Comparison of ENCODE assay signal across 1 cellular context in the genomic region with DNA sequence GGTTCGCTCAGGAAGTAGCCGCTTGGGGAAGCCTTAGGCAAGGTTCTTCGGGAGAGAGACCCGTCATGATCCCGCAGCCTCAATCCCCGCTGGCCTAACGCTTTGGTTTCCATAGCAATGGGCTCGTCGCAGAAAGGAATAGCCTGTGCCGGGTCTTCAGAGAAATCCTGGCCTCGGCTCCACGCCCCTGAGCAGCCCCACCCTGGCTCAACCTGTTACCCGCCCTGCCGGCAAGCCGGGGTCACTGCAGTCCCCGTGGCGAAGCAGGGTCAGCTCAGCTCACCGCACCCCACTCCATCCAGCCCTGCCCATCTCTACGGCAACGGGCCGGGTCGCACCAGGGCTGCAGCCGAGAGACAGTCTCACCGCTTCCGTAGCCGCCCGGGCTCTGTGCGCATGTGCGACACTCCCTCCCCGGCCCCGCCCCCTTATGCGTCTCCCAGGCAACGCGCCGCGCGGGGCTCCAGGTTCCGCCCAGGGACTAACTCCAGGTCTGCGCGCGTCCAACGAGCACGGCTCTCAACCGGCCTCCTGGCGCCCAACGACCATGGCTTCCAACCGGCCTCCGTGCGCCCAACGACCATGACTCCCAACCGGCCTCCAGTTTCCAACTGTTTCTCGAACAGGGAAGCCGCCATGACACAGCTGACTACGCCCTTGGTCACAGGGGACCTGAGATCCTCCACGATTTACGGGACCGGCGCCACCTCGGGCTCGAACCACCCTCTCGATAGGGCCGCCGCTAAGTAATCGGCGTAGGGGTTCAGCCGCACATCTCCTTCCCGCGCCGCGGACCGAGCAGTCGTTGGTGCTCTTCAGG.
TF ChIP-seq lines count a peak whose summit lies in the region.

Gene DUSP18, minus strand, starts transcription at position 390 of the 820 bp plus-strand sequence. CDS start 3,872 bp downstream, outside the sequence.

TF ChIP-seq in HepG2, 621 proteins besides CTCF, POLR2A, EP300 and RAD21 (continued from another document and continues in another):
- TF ChIP-seq ZBTB49 (CRISPR knock-in tag; IDR thresholded peaks at IDR 0.05; ENCODE audit: borderline replicate concordance) (no peak), ZBTB10 (CRISPR knock-in tag; IDR thresholded peaks at IDR 0.05; ENCODE audit: borderline replicate concordance) (no peak), SMARCE1 (IDR thresholded peaks at IDR 0.05; ENCODE audit: borderline replicate concordance) (no peak), ZFP36 (IDR thresholded peaks at IDR 0.05; ENCODE audit: borderline replicate concordance, low read depth, low read length, partially characterized antibody) (no peak), PHB2 (IDR thresholded peaks at IDR 0.05; ENCODE audit: partially characterized antibody) (no peak), ZBTB25 (CRISPR knock-in tag; IDR thresholded peaks at IDR 0.05) (no peak), DNMT3B (CRISPR knock-in tag; conservative IDR thresholded peaks at IDR 0.05) (no peak), KLF16 (CRISPR knock-in tag; IDR thresholded peaks at IDR 0.05) (no peak), ZNF512 (CRISPR knock-in tag; IDR thresholded peaks at IDR 0.05) (no peak), FOXK1 (CRISPR knock-in tag; IDR thresholded peaks at IDR 0.05; ENCODE audit: borderline replicate concordance, low read depth) (no peak), HNRNPH1 (optimal IDR thresholded peaks at IDR 0.05; ENCODE audit: low read depth, low read length) (no peak), NFE2 (CRISPR knock-in tag; IDR thresholded peaks at IDR 0.05) (no peak), HOXA9 (CRISPR knock-in tag; IDR thresholded peaks at IDR 0.05; ENCODE audit: borderline replicate concordance) (no peak), ZNF484 (CRISPR knock-in tag; IDR thresholded peaks at IDR 0.05; ENCODE audit: borderline replicate concordance, low read depth) (no peak), BCL3 (CRISPR knock-in tag; IDR thresholded peaks at IDR 0.05) (no peak), FOSL2 (CRISPR knock-in tag; IDR thresholded peaks at IDR 0.05) (peak; percentile 17; the same call in 1 of the 2 replicates), ZNF142 (CRISPR knock-in tag; IDR thresholded peaks at IDR 0.05) (no peak), NKX3-1 (CRISPR knock-in tag; IDR thresholded peaks at IDR 0.05) (no peak), HOXD1 (CRISPR knock-in tag; IDR thresholded peaks at IDR 0.05) (no peak), SYNCRIP (IDR thresholded peaks at IDR 0.05; ENCODE audit: insufficient read depth, low read depth, low read length) (no peak), ZBTB26 (CRISPR knock-in tag; IDR thresholded peaks at IDR 0.05; ENCODE audit: borderline replicate concordance) (no peak), KLF15 (CRISPR knock-in tag; IDR thresholded peaks at IDR 0.05; ENCODE audit: borderline replicate concordance) (no peak), ZNF460 (CRISPR knock-in tag; IDR thresholded peaks at IDR 0.05; ENCODE audit: borderline replicate concordance) (no peak), DPF2 (CRISPR knock-in tag; IDR thresholded peaks at IDR 0.05; ENCODE audit: borderline replicate concordance, low read depth) (no peak)
- TF ChIP-seq, protein P1, sequence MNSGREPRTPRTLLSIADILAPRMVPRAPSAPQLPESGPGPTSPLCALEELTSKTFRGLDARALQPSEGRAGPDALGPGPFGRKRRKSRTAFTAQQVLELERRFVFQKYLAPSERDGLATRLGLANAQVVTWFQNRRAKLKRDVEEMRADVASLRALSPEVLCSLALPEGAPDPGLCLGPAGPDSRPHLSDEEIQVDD (CRISPR knock-in tag; IDR thresholded peaks at IDR 0.05; ENCODE audit: borderline replicate concordance) = no peak
